ENCODE assay signal across 7 cellular contexts in the genomic region with DNA sequence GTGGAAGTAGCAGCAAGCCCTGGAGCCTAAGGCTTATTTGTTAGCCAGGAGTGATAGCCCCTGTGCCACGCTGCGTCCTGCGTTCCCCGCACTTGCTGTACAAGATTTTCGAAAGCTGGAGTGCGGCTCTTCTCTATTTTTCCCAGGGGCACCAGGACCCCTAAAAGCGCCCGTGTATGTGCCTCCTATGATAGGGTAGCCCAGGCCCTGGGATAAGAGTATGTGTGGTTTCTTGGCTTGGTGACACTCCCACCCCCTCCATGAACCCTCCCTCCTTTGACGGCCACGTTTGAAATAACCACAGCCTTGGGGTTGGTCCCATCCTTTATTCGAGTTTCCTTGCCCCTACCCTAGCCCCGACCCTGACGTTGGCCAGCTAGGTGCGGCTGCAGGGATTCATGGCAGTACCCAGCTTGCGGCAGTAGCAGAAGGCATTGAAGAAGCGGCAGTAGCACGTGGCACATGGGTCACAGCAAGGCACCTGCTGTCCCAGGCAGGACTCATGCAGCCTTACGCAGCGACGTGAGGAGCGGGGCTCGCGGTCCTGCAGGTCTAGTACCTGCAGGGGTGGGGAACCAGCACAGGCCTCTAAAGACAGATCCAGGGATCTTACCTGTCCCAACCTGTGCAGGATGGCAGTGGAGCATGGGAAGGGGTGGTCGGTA. TPM values are rescaled to one million over a fixed set of nuclear protein-coding genes. Genes with fewer than 3 reads are reported as not detected.
DNase-seq lines count a peak whose midpoint lies in the region; FAIRE-seq and TF ChIP-seq lines count a peak whose summit lies in the region.

No MANE protein-coding gene starts in this region.

- H3K27me3 Mint-ChIP-seq in activated naive CD8-positive, alpha-beta T cell = no peaks in the 10 kb centered on the region

- TF ChIP-seq CTCF in KMS-11 (conservative IDR thresholded peaks at IDR 0.05; ENCODE audit: low read depth, low read length) (no peak), keratinocyte (optimal IDR thresholded peaks at IDR 0.05 in 1 of 3, IDR thresholded peaks at IDR 0.05 in 1 of 3, conservative IDR thresholded peaks at IDR 0.05 in 1 of 3; ENCODE audit: extremely low read depth in 1 of 3, insufficient read depth in 2 of 3, low read length in 3 of 3) (no peak)

- H3K9me1 ChIP-seq in keratinocyte (ENCODE audit: control insufficient read depth, extremely low read depth, insufficient read depth, low read length) = no peaks in the 10 kb centered on the region

- H3K9ac ChIP-seq in KMS-11 = no peak overlapping the region
- H3K9ac ChIP-seq in keratinocyte (ENCODE audit: control insufficient read depth, extremely low read depth, insufficient read depth, low read length) = peak overlapping the region; percentile 79
- H3K9ac ChIP-seq in stomach smooth muscle (ENCODE audit: low read length in 2 of 2) = peak overlapping the region; percentile 86

- H3K4me3 ChIP-seq in KMS-11 (IDR thresholded peaks at IDR 0.05; ENCODE audit: insufficient read depth, low read depth, low read length) (no peak overlapping the region), keratinocyte (ENCODE audit: control insufficient read depth in 2 of 3, extremely low read depth in 1 of 3, insufficient read depth in 2 of 3, low read depth in 1 of 3, low read length in 3 of 3) (peak overlapping the region in 2 of 3 experiments; percentile 83 to 84), stomach smooth muscle (ENCODE audit: low read length in 2 of 2) (peak overlapping the region; percentile 87 to 98)

- H3K9me3 ChIP-seq in keratinocyte (ENCODE audit: control insufficient read depth, low read depth, low read length) = no peaks in the 10 kb centered on the region
- H3K9me3 ChIP-seq in stomach smooth muscle (ENCODE audit: control insufficient read depth in 2 of 2, low read length in 2 of 2) = no peaks in the 10 kb centered on the region

- H3K9me3 Mint-ChIP-seq in activated naive CD8-positive, alpha-beta T cell (ENCODE audit: low read depth) = no peaks in the 10 kb centered on the region

- no peaks in the 10 kb centered on the region for H3K27me3 ChIP-seq in KMS-11 (ENCODE audit: insufficient read depth, low read depth)
- H3K27me3 ChIP-seq in keratinocyte (ENCODE audit: control insufficient read depth, extremely low read depth, insufficient read depth, low read length) = no peaks in the 10 kb centered on the region
- no peaks in the 10 kb centered on the region for H3K27me3 ChIP-seq in stomach smooth muscle (ENCODE audit: control insufficient read depth in 1 of 2, insufficient read depth in 2 of 2, low read length in 2 of 2)

- no peak overlapping the region; the same call in 1 of the 2 replicates for H2AFZ ChIP-seq in KMS-11 (ENCODE audit: low read depth)
- peak overlapping the region; percentile 65 for H2AFZ ChIP-seq in keratinocyte (ENCODE audit: control insufficient read depth, low read length)

- DNase-seq in keratinocyte (ENCODE audit: low read depth, low spot score) = no peak
- DNase-seq in KBM-7 = no peak
- DNase-seq in NCI-H69 (lab: John Stamatoyannopoulos, UW) = no peak
- DNase-seq in AG20443 (ENCODE audit: low spot score) = no peak

- H3K4me1 Mint-ChIP-seq in activated naive CD8-positive, alpha-beta T cell (ENCODE audit: low read depth) = peaks cover 32% of the 10 kb centered on the region

- H3K27ac Mint-ChIP-seq in activated naive CD8-positive, alpha-beta T cell = peak overlapping the region; percentile 98

- H3K36me3 Mint-ChIP-seq in activated naive CD8-positive, alpha-beta T cell = no peaks in the 10 kb centered on the region

- dilution Hi-C loops in keratinocyte (cut with MboI; ENCODE audit: extremely low pct_ligation_motif_present, low sequenced_read_pairs) = no loop called here

- H4K20me1 ChIP-seq in KMS-11 (ENCODE audit: insufficient read depth) = no peaks in the 10 kb centered on the region
- no peaks in the 10 kb centered on the region for H4K20me1 ChIP-seq in keratinocyte (ENCODE audit: control insufficient read depth, extremely low read depth, insufficient read depth, low read length)

- H3K4me2 ChIP-seq in KMS-11 = peak overlapping the region; percentile 94
- peak overlapping the region; percentile 94 for H3K4me2 ChIP-seq in keratinocyte (ENCODE audit: control insufficient read depth, extremely low read depth, insufficient read depth, low read depth, low read length)

- H3K79me2 ChIP-seq in KMS-11 (ENCODE audit: insufficient read depth, low read depth) (peaks cover 40% of the 10 kb centered on the region), keratinocyte (ENCODE audit: control insufficient read depth, insufficient read depth, low read length) (peaks cover 34% of the 10 kb centered on the region)

- FAIRE-seq in keratinocyte (lab: Jason Lieb, UNC) = no peak

- in situ Hi-C loops in KBM-7 (cut with MboI; ENCODE audit: low pct_unique_long_range_greater_than_20kb, low sequenced_read_pairs) = no loop called here

- peaks cover 14% of the 10 kb centered on the region for H3K4me1 ChIP-seq in KMS-11 (ENCODE audit: low read depth, poor library complexity, severe bottlenecking)
- peaks cover 17% of the 10 kb centered on the region for H3K4me1 ChIP-seq in keratinocyte (ENCODE audit: control insufficient read depth, extremely low read depth, insufficient read depth, low read length)
- H3K4me1 ChIP-seq in stomach smooth muscle (ENCODE audit: control insufficient read depth, insufficient read depth, low read length) = peaks cover 42% of the 10 kb centered on the region

- H3K36me3 ChIP-seq in KMS-11 (ENCODE audit: insufficient read depth) (no peaks in the 10 kb centered on the region), keratinocyte (ENCODE audit: control insufficient read depth in 2 of 2, extremely low read depth in 1 of 2, insufficient read depth in 2 of 2, low read length in 2 of 2) (no peaks in the 10 kb centered on the region), stomach smooth muscle (ENCODE audit: control insufficient read depth in 2 of 2, insufficient read depth in 2 of 2, low read length in 2 of 2) (peaks cover 3 to 6% of the 10 kb centered on the region in 2 donors)

- H3K27ac ChIP-seq in KMS-11 = no peak overlapping the region
- peak overlapping the region; percentile 59 for H3K27ac ChIP-seq in keratinocyte (ENCODE audit: control insufficient read depth, insufficient read depth, low read length)
- peak overlapping the region; percentile 84 for H3K27ac ChIP-seq in stomach smooth muscle (ENCODE audit: low read length)

- H3K4me3 Mint-ChIP-seq in activated naive CD8-positive, alpha-beta T cell = peak overlapping the region; percentile 99

RNA-seq across cellular contexts. Expression of a gene that starts 1.0 kb away (rescaled TPM):
- polyA plus RNA-seq in keratinocyte = not detected in 3 replicates
- not detected for polyA plus RNA-seq in keratinocyte (2011; ENCODE audit: low read depth)
- polyA plus RNA-seq in keratinocyte (2011; cell fraction: cytosol; rRNA removed) = not detected in 2 replicates
- not detected in 2 replicates for polyA plus RNA-seq in keratinocyte (2011; cell fraction: nucleus; rRNA removed)
- not detected in 2 replicates for polyA plus RNA-seq in keratinocyte (2012; ENCODE audit: low replicate concordance)
- not detected in 3 replicates for polyA minus RNA-seq in keratinocyte
- not detected for polyA minus RNA-seq in keratinocyte (2011; cell fraction: cytosol; rRNA and poly(A)+ RNA removed)
- not detected in 2 replicates for polyA minus RNA-seq in keratinocyte (2011; cell fraction: nucleus; rRNA and poly(A)+ RNA removed)

RNA-seq across cellular contexts. Expression of a gene that starts 1.4 kb away (rescaled TPM):
- 97.1 to 199 TPM (median 117 TPM) in 3 replicates for polyA plus RNA-seq in keratinocyte
- 168 TPM for polyA plus RNA-seq in keratinocyte (2011; ENCODE audit: low read depth)
- 154 and 187 TPM in 2 replicates for polyA plus RNA-seq in keratinocyte (2011; cell fraction: cytosol; rRNA removed)
- 147 and 159 TPM in 2 replicates for polyA plus RNA-seq in keratinocyte (2011; cell fraction: nucleus; rRNA removed)
- 121 and 126 TPM in 2 replicates for polyA plus RNA-seq in keratinocyte (2012; ENCODE audit: low replicate concordance)
- 236 to 343 TPM (median 341 TPM) in 3 replicates for polyA minus RNA-seq in keratinocyte
- 226 TPM for polyA minus RNA-seq in keratinocyte (2011; cell fraction: cytosol; rRNA and poly(A)+ RNA removed)
- polyA minus RNA-seq in keratinocyte (2011; cell fraction: nucleus; rRNA and poly(A)+ RNA removed) = 86.6 and 86.8 TPM in 2 replicates

RNA-seq across cellular contexts. Expression of a gene that starts 46.2 kb away (rescaled TPM):
- 4.1 to 19.4 TPM (median 5.3 TPM) in 3 replicates for polyA plus RNA-seq in keratinocyte
- polyA plus RNA-seq in keratinocyte (2011; ENCODE audit: low read depth) = 23.7 TPM
- polyA plus RNA-seq in keratinocyte (2011; cell fraction: cytosol; rRNA removed) = 8.8 and 15.4 TPM in 2 replicates
- polyA plus RNA-seq in keratinocyte (2011; cell fraction: nucleus; rRNA removed) = 34.0 and 34.2 TPM in 2 replicates
- polyA plus RNA-seq in keratinocyte (2012; ENCODE audit: low replicate concordance) = 15.6 and 36.3 TPM in 2 replicates
- 11.6 to 81.6 TPM (median 12.0 TPM) in 3 replicates for polyA minus RNA-seq in keratinocyte
- polyA minus RNA-seq in keratinocyte (2011; cell fraction: cytosol; rRNA and poly(A)+ RNA removed) = 24.7 TPM
- polyA minus RNA-seq in keratinocyte (2011; cell fraction: nucleus; rRNA and poly(A)+ RNA removed) = 24.6 and 37.6 TPM in 2 replicates

RNA-seq across cellular contexts. Expression of a gene that starts 51.5 kb away (rescaled TPM):
- polyA plus RNA-seq in keratinocyte = 0.59 to 2.4 TPM (median 0.93 TPM) in 3 replicates
- polyA plus RNA-seq in keratinocyte (2011; ENCODE audit: low read depth) = 1.7 TPM
- 0.64 and 0.65 TPM in 2 replicates for polyA plus RNA-seq in keratinocyte (2011; cell fraction: cytosol; rRNA removed)
- polyA plus RNA-seq in keratinocyte (2011; cell fraction: nucleus; rRNA removed) = 4.9 and 6.1 TPM in 2 replicates
- 0.72 and 5.8 TPM in 2 replicates for polyA plus RNA-seq in keratinocyte (2012; ENCODE audit: low replicate concordance)
- polyA minus RNA-seq in keratinocyte = 0.48 to 1.4 TPM (median 1.1 TPM) in 3 replicates
- polyA minus RNA-seq in keratinocyte (2011; cell fraction: cytosol; rRNA and poly(A)+ RNA removed) = 0.96 TPM
- polyA minus RNA-seq in keratinocyte (2011; cell fraction: nucleus; rRNA and poly(A)+ RNA removed) = 0.74 and 1.6 TPM in 2 replicates
